13 cellular contexts compared by ENCODE assay signal in genomic region chr17:41532947-41533570, GRCh38. TPM values are rescaled to one million over a fixed set of nuclear protein-coding genes. Genes with fewer than 3 reads are reported as not detected.
"Had no signal": no experiment of that assay in that cellular context is flagged by ENCODE, and none has a peak within 500 bp of the region (broad histone marks: within the 10 kb centered on the region; RNA-seq: fewer than 3 reads in every experiment).

No MANE protein-coding gene starts in this region.

- ATAC-seq: pancreas; stimulated activated memory B cell treated with anti-CD40 and anti-IgM and Interleukin-4, amounts not matched to agents 10 μg/mL and 1 μg/mL and 100 μg/mL, for 72 hours had no signal

- H3K36me3 ChIP-seq: pancreas had no signal

- H3K27ac ChIP-seq: pancreas had no signal

- DNase-seq: activated CD4-positive, alpha-beta T cell treated with anti-CD3 and anti-CD28 coated beads, Interleukin-2, amount 50 U/mL, for 4 hours; activated CD4-positive, CD25-positive, alpha-beta regulatory T cell treated with anti-CD3 and anti-CD28 coated beads, Interleukin-2, amount 50 U/mL, for 72 hours; activated naive CD4-positive, alpha-beta T cell; activated naive CD8-positive, alpha-beta T cell treated with anti-CD3 and anti-CD28 coated beads, Interleukin-2, amount 10 ng/mL, durations not matched to agents 7 days and 5 days; activated T-cell treated with anti-CD3 and anti-CD28 coated beads for 4 hours; cerebellar nuclear complex; effector memory CD4-positive, alpha-beta T cell; foreskin melanocyte; naive B cell; stimulated activated CD4-positive, alpha-beta T cell treated with anti-CD3 and anti-CD28 coated beads, Interleukin-12 subunit alpha, Interleukin-12 subunit beta, amount 100 ng/mL, for 4 hours; T1000 had no signal

- H3K4me3 ChIP-seq: pancreas had no signal

- FAIRE-seq: pancreas had no signal

- H3K9me3 ChIP-seq: pancreas had no signal

- H3K4me1 ChIP-seq: pancreas had no signal

RNA-seq across cellular contexts. Expression of gene KRT19, which starts 5.0 kb away (rescaled TPM):
- total RNA-seq: activated naive CD8-positive, alpha-beta T cell treated with anti-CD3 and anti-CD28 coated beads, Interleukin-2, amount 10 ng/mL, durations not matched to agents 7 days and 5 days had no signal

RNA-seq across cellular contexts. Expression of gene KRT15, which starts 14.4 kb away (rescaled TPM):
- total RNA-seq: activated naive CD8-positive, alpha-beta T cell treated with anti-CD3 and anti-CD28 coated beads, Interleukin-2, amount 10 ng/mL, durations not matched to agents 7 days and 5 days had no signal

RNA-seq across cellular contexts. Expression of gene KRT13, which starts 27.6 kb away (rescaled TPM):
- total RNA-seq: activated naive CD8-positive, alpha-beta T cell treated with anti-CD3 and anti-CD28 coated beads, Interleukin-2, amount 10 ng/mL, durations not matched to agents 7 days and 5 days had no signal

RNA-seq across cellular contexts. Expression of gene KRT9, which starts 38.8 kb away (rescaled TPM):
- total RNA-seq: activated naive CD8-positive, alpha-beta T cell treated with anti-CD3 and anti-CD28 coated beads, Interleukin-2, amount 10 ng/mL, durations not matched to agents 7 days and 5 days; pancreas had no signal
- polyA plus RNA-seq: pancreas had no signal

RNA-seq across cellular contexts. Expression of gene KRT36, which starts 43.3 kb away (rescaled TPM):
- total RNA-seq: activated naive CD8-positive, alpha-beta T cell treated with anti-CD3 and anti-CD28 coated beads, Interleukin-2, amount 10 ng/mL, durations not matched to agents 7 days and 5 days; pancreas had no signal
- polyA plus RNA-seq: pancreas had no signal
